13 cellular contexts compared by ENCODE assay signal in genomic region chr2:205197468-205198129, GRCh38.
DNase-seq lines count a peak whose midpoint lies in the region; ATAC-seq lines count a peak whose summit lies in the region.
"Had no signal": no experiment of that assay in that cellular context is flagged by ENCODE, and none has a peak within 500 bp of the region (broad histone marks: within the 10 kb centered on the region; RNA-seq: fewer than 3 reads in every experiment).

No MANE protein-coding gene starts in this region.

- H2AFZ ChIP-seq in ACC112 (ENCODE audit: low read length, unreplicated experiment) = peak overlapping the region; percentile 19

- H3K36me3 ChIP-seq in ACC112 (ENCODE audit: insufficient read depth, low read length) = no peaks in the 10 kb centered on the region
- H3K36me3 ChIP-seq: Peyer's patch, right lobe of liver, upper lobe of right lung had no signal

- H3K79me2 ChIP-seq in ACC112 (ENCODE audit: control insufficient read depth, insufficient read depth, low read length, unreplicated experiment) = no peaks in the 10 kb centered on the region

- peaks cover 13% of the 10 kb centered on the region for H3K4me1 ChIP-seq in ACC112 (ENCODE audit: control insufficient read depth, insufficient read depth, low read length, unreplicated experiment)
- H3K4me1 ChIP-seq: Peyer's patch, right lobe of liver had no signal

- peak overlapping the region; percentile 76 for H3K27ac ChIP-seq in ACC112 (ENCODE audit: low read depth, low read length)
- H3K27ac ChIP-seq: Peyer's patch, right lobe of liver, upper lobe of right lung had no signal

- H3K4me3 ChIP-seq in ACC112 (ENCODE audit: low read depth, low read length) = peak overlapping the region; percentile 10
- H3K4me3 ChIP-seq: Peyer's patch, right lobe of liver, upper lobe of right lung had no signal

- peak; percentile 4 for DNase-seq in DMS53 (lab: John Stamatoyannopoulos, UW)
- DNase-seq in DMS53 treated with DMSO at 0.1 percent for 48 hours (lab: John Stamatoyannopoulos, UW; ENCODE audit: unreplicated experiment) = no peak
- peak; percentile 40 for DNase-seq in RPMI8226
- DNase-seq in glomerular endothelial cell (ENCODE audit: extremely low read depth, low read depth, low spot score) = peak; percentile 23
- DNase-seq in UCSD-AML1 (lab: John Stamatoyannopoulos, UW; ENCODE audit: unreplicated experiment) = no peak
- DNase-seq in COR-L47 (lab: John Stamatoyannopoulos, UW) = no peak
- DNase-seq: NCI-H2107, Peyer's patch, T-helper 9 cell, upper lobe of right lung had no signal

- ATAC-seq in esophagus mucosa = no peak
- ATAC-seq: upper lobe of right lung had no signal

- H3K27me3 ChIP-seq in ACC112 (ENCODE audit: insufficient read depth, low read length) = no peaks in the 10 kb centered on the region
- H3K27me3 ChIP-seq: Peyer's patch, right lobe of liver, upper lobe of right lung had no signal

Comparison
In these comparisons a context has a peak if more than half of its experiments do, and no peak if none do; other contexts are left out.
1. DNase-seq: peak in DMS53 (single experiment), RPMI8226 (single experiment) and glomerular endothelial cell (single experiment); none in DMS53 treated with DMSO at 0.1 percent for 48 hours (single experiment), UCSD-AML1 (single experiment) and COR-L47 (single experiment).